ENCODE assay signal across 26 cellular contexts in the genomic region with DNA sequence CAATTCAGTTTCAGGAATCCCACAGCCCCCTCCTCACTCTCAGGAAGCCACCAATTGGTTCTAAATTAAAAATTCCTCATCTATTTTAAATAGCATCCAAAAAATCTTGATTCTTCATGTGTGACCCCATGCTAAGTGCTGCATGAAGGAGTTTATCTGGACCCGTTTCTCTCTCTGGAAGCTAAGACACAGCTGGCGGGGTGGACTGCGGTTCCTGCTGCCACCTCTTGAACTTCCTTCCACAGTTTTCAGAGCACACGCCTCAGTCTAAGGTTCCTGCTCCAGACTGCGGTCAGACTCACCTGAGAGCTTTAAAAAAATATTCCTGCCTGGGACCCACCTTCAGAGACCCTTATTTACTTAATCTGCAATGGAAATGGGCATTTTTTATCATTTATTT. TPM values are rescaled to one million over a fixed set of nuclear protein-coding genes. Genes with fewer than 3 reads are reported as not detected.
"Had no signal": no experiment of that assay in that cellular context is flagged by ENCODE, and none has a peak within 500 bp of the region (broad histone marks: within the 10 kb centered on the region; RNA-seq: fewer than 3 reads in every experiment).

No MANE protein-coding gene starts in this region.

- H3K27ac ChIP-seq: skin epidermis, tibial artery had no signal

- H3K36me3 ChIP-seq: esophagus muscularis mucosa, gastrocnemius medialis, tibial artery had no signal

- H3K4me3 ChIP-seq: esophagus muscularis mucosa, gastrocnemius medialis, skin epidermis, tibial artery had no signal

- H3K9me3 ChIP-seq: esophagus muscularis mucosa, gastrocnemius medialis, tibial artery had no signal

- ATAC-seq: activated CD8-positive, alpha-beta T cell treated with anti-CD3 and anti-CD28 coated beads, Interleukin-2, amount 10 ng/mL, durations not matched to agents 7 days and 5 days; activated naive CD8-positive, alpha-beta T cell treated with anti-CD3 and anti-CD28 coated beads, Interleukin-2, amount 50 U/mL, for 24 hours; gastrocnemius medialis had no signal

- H3K27me3 ChIP-seq: esophagus muscularis mucosa, gastrocnemius medialis, tibial artery had no signal

- DNase-seq: activated CD4-positive, alpha-beta T cell treated with anti-CD3 and anti-CD28 coated beads for 1 hour; activated CD4-positive, alpha-beta T cell treated with anti-CD3 and anti-CD28 coated beads, Interleukin-2, amount 50 U/mL, for 1 hour; activated CD8-positive, alpha-beta T cell treated with anti-CD3 and anti-CD28 coated beads, Interleukin-2, amount 10 ng/mL, durations not matched to agents 7 days and 5 days; activated gamma-delta T cell; activated naive CD4-positive, alpha-beta T cell treated with anti-CD3 and anti-CD28 coated beads, Interleukin-2, amount 50 U/mL, for 16 hours; activated naive CD8-positive, alpha-beta T cell treated with anti-CD3 and anti-CD28 coated beads, Interleukin-2, amount 50 U/mL, for 24 hours; aorta; central memory CD4-positive, alpha-beta T cell; effector memory CD4-positive, alpha-beta T cell; gastrocnemius medialis; islet precursor cell; mammary epithelial cell; occipital lobe; stimulated activated CD4-positive, alpha-beta T cell treated with anti-CD3 and anti-CD28 coated beads, Interleukin-1b, Interleukin-23, amount 100 ng/mL, for 48 hours; substantia nigra; tibial artery had no signal

RNA-seq across cellular contexts. Expression of gene LYZL1, which starts 34.5 kb away (rescaled TPM):
- total RNA-seq: activated CD8-positive, alpha-beta T cell treated with anti-CD3 and anti-CD28 coated beads, Interleukin-2, amount 10 ng/mL, durations not matched to agents 7 days and 5 days; activated T-helper 1 cell treated with anti-CD3 and anti-CD28 coated beads, Interleukin-12 subunit alpha, Interleukin-12 subunit beta, Interleukin-2, Interleukin-4 antibody, amounts not matched to agents 30 ng/mL and 10 ng/mL and 1 ng/mL, durations not matched to agents 14 hours and 24 hours and 36 hours; aorta; dermis microvascular lymphatic vessel endothelial cell; esophagus muscularis mucosa; gastrocnemius medialis; left lobe of liver; mammary epithelial cell; myocyte; neural crest cell; occipital lobe; posterior vena cava; renal cortical epithelial cell; T-helper 2 cell treated with Interferon-gamma antibody and Interleukin-4, amounts not matched to agents 100 ng/mL and 5 ng/mL, for 36 hours had no signal
- polyA plus RNA-seq: aorta, mammary epithelial cell had no signal
